Comparison of ENCODE assay signal across 3 cellular contexts in genomic region chr6:114133816-114134215, GRCh38.
"Had no signal": no experiment of that assay in that cellular context is flagged by ENCODE, and none has a peak within 500 bp of the region (broad histone marks: within the 10 kb centered on the region; RNA-seq: fewer than 3 reads in every experiment).

No MANE protein-coding gene starts in this region.

- H3K4me3 ChIP-seq: GM12878 had no signal

- ATAC-seq: GM12878 had no signal

- DNase-seq: GDM1, GF-D8 had no signal
